ENCODE assay signal across 18 cellular contexts in the genomic region with DNA sequence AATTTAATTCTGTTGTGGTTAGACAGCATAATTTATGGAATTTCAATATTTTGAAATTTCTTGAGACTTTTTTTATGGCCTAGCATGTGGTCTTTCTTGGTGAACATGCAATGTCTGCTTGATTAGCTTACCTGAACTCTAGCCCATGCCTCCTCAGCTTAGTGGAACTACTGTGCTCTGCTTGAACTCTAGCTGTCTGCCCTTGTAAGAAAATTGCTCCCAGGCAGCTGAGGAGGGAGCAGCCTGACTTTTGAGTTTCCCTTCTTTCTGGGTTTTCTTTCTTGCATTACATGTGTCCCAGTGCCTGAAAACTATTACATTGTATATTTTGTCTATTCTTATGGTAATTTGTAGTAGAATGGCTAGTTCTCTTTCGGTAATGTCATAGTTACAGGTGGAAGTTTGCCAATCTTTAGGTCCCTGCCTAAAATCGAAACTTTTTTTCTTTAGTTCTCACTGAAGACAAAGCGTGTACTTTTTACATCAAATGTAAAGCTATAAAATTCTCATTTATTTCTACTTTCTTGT.
"Had no signal": no experiment of that assay in that cellular context is flagged by ENCODE, and none has a peak within 500 bp of the region (broad histone marks: within the 10 kb centered on the region; RNA-seq: fewer than 3 reads in every experiment).

No MANE protein-coding gene starts in this region.

- H3K9me3 Mint-ChIP-seq: activated naive CD8-positive, alpha-beta T cell treated with anti-CD3 and anti-CD28 coated beads for 36 hours; central memory CD8-positive, alpha-beta T cell; memory B cell; naive thymus-derived CD4-positive, alpha-beta T cell; neural progenitor cell had no signal

- ATAC-seq: activated CD4-positive, alpha-beta T cell treated with anti-CD3 and anti-CD28 coated beads for 36 hours; body of pancreas; heart right ventricle; naive thymus-derived CD4-positive, alpha-beta T cell; stimulated activated naive CD8-positive, alpha-beta T cell treated with anti-CD3 and anti-CD28 coated beads, Interleukin-15, Interleukin-2, amounts not matched to agents 100 U/mL and 50 U/mL, for 24 hours had no signal

- H3K36me3 Mint-ChIP-seq: activated naive CD8-positive, alpha-beta T cell treated with anti-CD3 and anti-CD28 coated beads for 36 hours; memory B cell; neural progenitor cell had no signal

- H3K27ac Mint-ChIP-seq: activated CD4-positive, alpha-beta T cell treated with anti-CD3 and anti-CD28 coated beads for 36 hours; activated naive CD8-positive, alpha-beta T cell treated with anti-CD3 and anti-CD28 coated beads for 36 hours; memory B cell; naive thymus-derived CD4-positive, alpha-beta T cell; neural progenitor cell; progenitor cell of endocrine pancreas had no signal

- H3K27me3 Mint-ChIP-seq: activated CD4-positive, alpha-beta T cell treated with anti-CD3 and anti-CD28 coated beads for 36 hours; activated naive CD8-positive, alpha-beta T cell treated with anti-CD3 and anti-CD28 coated beads for 36 hours; central memory CD8-positive, alpha-beta T cell; naive thymus-derived CD4-positive, alpha-beta T cell; progenitor cell of endocrine pancreas had no signal

- H3K27me3 ChIP-seq: body of pancreas, heart right ventricle, neural progenitor cell, right atrium auricular region, tibial nerve had no signal

- H3K27ac ChIP-seq: body of pancreas, coronary artery, heart right ventricle, neural progenitor cell, right atrium auricular region, tibial nerve, WERI-Rb-1 had no signal

- H3K4me1 Mint-ChIP-seq: memory B cell had no signal

- H3K36me3 ChIP-seq: heart right ventricle, neural progenitor cell, right atrium auricular region, tibial nerve, WERI-Rb-1 had no signal

- H3K9ac ChIP-seq: neural progenitor cell had no signal

- H3K4me3 Mint-ChIP-seq: activated CD4-positive, alpha-beta T cell treated with anti-CD3 and anti-CD28 coated beads for 36 hours; activated naive CD8-positive, alpha-beta T cell treated with anti-CD3 and anti-CD28 coated beads for 36 hours; central memory CD8-positive, alpha-beta T cell; memory B cell; naive thymus-derived CD4-positive, alpha-beta T cell; neural progenitor cell had no signal

- H3K4me2 ChIP-seq: neural progenitor cell had no signal

- DNase-seq: activated CD4-positive, alpha-beta T cell treated with anti-CD3 and anti-CD28 coated beads for 36 hours; activated CD4-positive, alpha-beta T cell treated with anti-CD3 and anti-CD28 coated beads, Interleukin-2, amount 50 U/mL, for 48 hours; activated naive CD8-positive, alpha-beta T cell treated with anti-CD3 and anti-CD28 coated beads for 36 hours; activated T-cell treated with anti-CD3 and anti-CD28 coated beads for 4 hours; amygdala; body of pancreas; heart right ventricle; naive thymus-derived CD4-positive, alpha-beta T cell; stimulated activated naive CD8-positive, alpha-beta T cell treated with anti-CD3 and anti-CD28 coated beads, Interleukin-15, Interleukin-2, amounts not matched to agents 100 U/mL and 50 U/mL, for 24 hours; WERI-Rb-1 had no signal

- H3K4me3 ChIP-seq: body of pancreas, coronary artery, heart right ventricle, neural progenitor cell, right atrium auricular region, tibial nerve had no signal

- H2AFZ ChIP-seq: neural progenitor cell had no signal

- H3K4me1 ChIP-seq: body of pancreas had no signal

- FAIRE-seq: urothelium cell line had no signal

- H3K9me3 ChIP-seq: body of pancreas, heart right ventricle, right atrium auricular region, tibial nerve had no signal
